26 cellular contexts compared by ENCODE assay signal in genomic region chr4:151055539-151055938, GRCh38.
"Had no signal": no experiment of that assay in that cellular context is flagged by ENCODE, and none has a peak within 500 bp of the region (broad histone marks: within the 10 kb centered on the region; RNA-seq: fewer than 3 reads in every experiment).

No MANE protein-coding gene starts in this region.

- H3K4me3 Mint-ChIP-seq: activated CD4-positive, alpha-beta memory T cell treated with anti-CD3 and anti-CD28 coated beads, Interleukin-2, amount 10 ng/mL, durations not matched to agents 7 days and 5 days; activated CD4-positive, alpha-beta T cell treated with anti-CD3 and anti-CD28 coated beads, Interleukin-2, amount 10 ng/mL, durations not matched to agents 7 days and 5 days; activated naive CD4-positive, alpha-beta T cell treated with anti-CD3 and anti-CD28 coated beads, Interleukin-2, amount 10 ng/mL, durations not matched to agents 7 days and 5 days; activated naive CD8-positive, alpha-beta T cell treated with anti-CD3 and anti-CD28 coated beads for 36 hours; activated T-helper 17 cell treated with anti-CD3 and anti-CD28 coated beads, Interleukin-2, amount 50 U/mL, for 72 hours; T-cell had no signal

- H3K27me3 ChIP-seq: brain microvascular endothelial cell, MG63 had no signal

- H3K4me3 ChIP-seq: coronary artery, MG63 had no signal

- H3K27ac Mint-ChIP-seq: activated CD4-positive, alpha-beta memory T cell treated with anti-CD3 and anti-CD28 coated beads, Interleukin-2, amount 10 ng/mL, durations not matched to agents 7 days and 5 days; activated CD4-positive, alpha-beta T cell treated with anti-CD3 and anti-CD28 coated beads, Interleukin-2, amount 10 ng/mL, durations not matched to agents 7 days and 5 days; activated naive CD4-positive, alpha-beta T cell treated with anti-CD3 and anti-CD28 coated beads, Interleukin-2, amount 10 ng/mL, durations not matched to agents 7 days and 5 days; activated naive CD8-positive, alpha-beta T cell treated with anti-CD3 and anti-CD28 coated beads for 36 hours; activated T-helper 17 cell treated with anti-CD3 and anti-CD28 coated beads, Interleukin-2, amount 50 U/mL, for 72 hours; T-cell had no signal

- H3K36me3 ChIP-seq: brain microvascular endothelial cell, MG63 had no signal

- ATAC-seq: activated T-helper 17 cell treated with anti-CD3 and anti-CD28 coated beads, Interleukin-2, amount 50 U/mL, for 72 hours; PC-3; T-cell had no signal

- H3K27ac ChIP-seq: brain microvascular endothelial cell, coronary artery, VCaP had no signal

- H3K36me3 Mint-ChIP-seq: activated naive CD4-positive, alpha-beta T cell treated with anti-CD3 and anti-CD28 coated beads, Interleukin-2, amount 10 ng/mL, durations not matched to agents 7 days and 5 days; activated naive CD8-positive, alpha-beta T cell treated with anti-CD3 and anti-CD28 coated beads for 36 hours; T-cell had no signal

- H3K4me1 Mint-ChIP-seq: activated CD4-positive, alpha-beta memory T cell treated with anti-CD3 and anti-CD28 coated beads, Interleukin-2, amount 10 ng/mL, durations not matched to agents 7 days and 5 days; activated CD4-positive, alpha-beta T cell treated with anti-CD3 and anti-CD28 coated beads, Interleukin-2, amount 10 ng/mL, durations not matched to agents 7 days and 5 days; activated naive CD4-positive, alpha-beta T cell treated with anti-CD3 and anti-CD28 coated beads, Interleukin-2, amount 10 ng/mL, durations not matched to agents 7 days and 5 days; activated T-helper 17 cell treated with anti-CD3 and anti-CD28 coated beads, Interleukin-2, amount 50 U/mL, for 72 hours; T-cell had no signal

- H3K9me3 ChIP-seq: MG63 had no signal

- H3K27me3 Mint-ChIP-seq: activated naive CD4-positive, alpha-beta T cell treated with anti-CD3 and anti-CD28 coated beads, Interleukin-2, amount 10 ng/mL, durations not matched to agents 7 days and 5 days; activated naive CD8-positive, alpha-beta T cell treated with anti-CD3 and anti-CD28 coated beads for 36 hours; activated T-helper 17 cell treated with anti-CD3 and anti-CD28 coated beads, Interleukin-2, amount 50 U/mL, for 72 hours; T-cell had no signal

- DNase-seq: activated CD4-positive, alpha-beta memory T cell treated with anti-CD3 and anti-CD28 coated beads, Interleukin-2, amount 10 ng/mL, durations not matched to agents 7 days and 5 days; activated CD4-positive, alpha-beta T cell treated with anti-CD3 and anti-CD28 coated beads, Interleukin-2, amount 10 ng/mL, durations not matched to agents 7 days and 5 days; activated CD4-positive, CD25-positive, alpha-beta regulatory T cell; activated gamma-delta T cell treated with Interleukin-2 at 50 U/mL for 16 hours; activated naive CD4-positive, alpha-beta T cell treated with anti-CD3 and anti-CD28 coated beads, Interleukin-2, amount 10 ng/mL, durations not matched to agents 7 days and 5 days; activated naive CD8-positive, alpha-beta T cell treated with anti-CD3 and anti-CD28 coated beads for 36 hours; activated T-cell treated with anti-CD3 and anti-CD28 coated beads for 4 hours; activated T-cell treated with anti-CD3 and anti-CD28 coated beads, Interleukin-2, amount 50 U/mL, for 48 hours; brain microvascular endothelial cell; MG63; MV-4-11; NCI-H1092 treated with DMSO at 0.1 percent for 48 hours; NCI-H1436; NCI-H1694 treated with DMSO at 0.1 percent for 48 hours; NCI-H2029 treated with DMSO at 0.1 percent for 48 hours; NCI-H345; NCI-H510A; NCI-H526 treated with DMSO at 0.1 percent for 48 hours; NCI-H82; NK-92 treated with Interleukin-12 subunit alpha and Interleukin-12 subunit beta, amount 100 ng/mL, for 24 hours; PC-3; SHP77 treated with DMSO at 0.1 percent for 48 hours; T-cell had no signal

- H3K9me3 Mint-ChIP-seq: activated CD4-positive, alpha-beta memory T cell treated with anti-CD3 and anti-CD28 coated beads, Interleukin-2, amount 10 ng/mL, durations not matched to agents 7 days and 5 days; activated CD4-positive, alpha-beta T cell treated with anti-CD3 and anti-CD28 coated beads, Interleukin-2, amount 10 ng/mL, durations not matched to agents 7 days and 5 days; activated naive CD4-positive, alpha-beta T cell treated with anti-CD3 and anti-CD28 coated beads, Interleukin-2, amount 10 ng/mL, durations not matched to agents 7 days and 5 days; T-cell had no signal
